Comparison of ENCODE assay signal across 8 cellular contexts in genomic region chr17:41689497-41690299, GRCh38. TPM values are rescaled to one million over a fixed set of nuclear protein-coding genes. Genes with fewer than 3 reads are reported as not detected.
DNase-seq lines count a peak whose midpoint lies in the region; ATAC-seq and TF ChIP-seq lines count a peak whose summit lies in the region.

No MANE protein-coding gene starts in this region.

- peak overlapping the region; percentile 82 for H3K9ac ChIP-seq in neural progenitor cell

- no peaks in the 10 kb centered on the region for H3K9me3 Mint-ChIP-seq in activated CD8-positive, alpha-beta T cell treated with anti-CD3 and anti-CD28 coated beads for 36 hours
- H3K9me3 Mint-ChIP-seq in neural progenitor cell, result no peaks in the 10 kb centered on the region

- H3K4me2 ChIP-seq in neural progenitor cell, result peak overlapping the region; percentile 86

- peak overlapping the region; percentile 91 for H3K4me3 ChIP-seq in neural progenitor cell

- DNase-seq in NCI-H510A treated with DMSO at 0.1 percent for 48 hours (lab: John Stamatoyannopoulos, UW) (peak; percentile 23), NCI-H510A (lab: John Stamatoyannopoulos, UW) (no peak), NCI-H2081 (lab: John Stamatoyannopoulos, UW) (peak; percentile 43 to 62), erythroblast (lab: John Stamatoyannopoulos, UW) (peak; percentile 85 to 91), neural progenitor cell (ENCODE audit: low spot score) (peak; percentile 72)
- DNase-seq in activated CD8-positive, alpha-beta T cell treated with anti-CD3 and anti-CD28 coated beads for 36 hours, result peak; percentile 77

- peaks cover 14% of the 10 kb centered on the region for H3K36me3 ChIP-seq in neural progenitor cell

- H3K36me3 Mint-ChIP-seq in activated CD8-positive, alpha-beta T cell treated with anti-CD3 and anti-CD28 coated beads for 36 hours (ENCODE audit: low read depth), result peaks cover 47% of the 10 kb centered on the region
- H3K36me3 Mint-ChIP-seq in neural progenitor cell, result peaks cover 30% of the 10 kb centered on the region

- H3K4me1 Mint-ChIP-seq in activated CD8-positive, alpha-beta T cell treated with anti-CD3 and anti-CD28 coated beads for 36 hours (ENCODE audit: low read depth), result peaks cover 26% of the 10 kb centered on the region
- H3K4me1 Mint-ChIP-seq in neural progenitor cell, result peaks cover 10% of the 10 kb centered on the region

- peaks cover 29% of the 10 kb centered on the region for H3K79me2 ChIP-seq in neural progenitor cell (ENCODE audit: low read depth)

- TF ChIP-seq CTCF in activated CD8-positive, alpha-beta T cell treated with anti-CD3 and anti-CD28 coated beads for 36 hours (IDR thresholded peaks at IDR 0.05), result peak; percentile 94
- peak; percentile 83 for TF ChIP-seq CTCF in neural progenitor cell (IDR thresholded peaks at IDR 0.05)

- CTCF ChIA-PET in activated CD8-positive, alpha-beta T cell treated with anti-CD3 and anti-CD28 coated beads for 36 hours (lab: Charles Lee), result interaction anchor here (0.8 to 9.4 kb wide), 10 partner anchors 10 to 492 kb away, joined by 3 to 117 read pairs (median 6); partner anchors contain the start of genes DNAJC7 and JUP

- no peak for ATAC-seq in activated CD8-positive, alpha-beta T cell treated with anti-CD3 and anti-CD28 coated beads for 36 hours
- no peak for ATAC-seq in GM19397 (IDR thresholded peaks at IDR 0.05; ENCODE audit: unreplicated experiment)
- no peak for ATAC-seq in HG03432 (IDR thresholded peaks at IDR 0.05; ENCODE audit: unreplicated experiment)

- peaks cover 61% of the 10 kb centered on the region for H3F3A ChIP-seq in neural progenitor cell (ENCODE audit: low read depth)

- peaks cover 14% of the 10 kb centered on the region for H3K4me1 ChIP-seq in neural progenitor cell

- POLR2A ChIA-PET in activated CD8-positive, alpha-beta T cell treated with anti-CD3 and anti-CD28 coated beads for 36 hours (lab: Charles Lee), result interaction anchor here (0.9 to 8.4 kb wide), 24 partner anchors 9 to 1404 kb away, joined by 3 to 182 read pairs (median 5); partner anchors contain the start of genes ACLY and KLHL11

- no peak for TF ChIP-seq POLR2A in erythroblast (IDR thresholded peaks at IDR 0.05; ENCODE audit: low read length)

- H3K27me3 Mint-ChIP-seq in activated CD8-positive, alpha-beta T cell treated with anti-CD3 and anti-CD28 coated beads for 36 hours, result no peaks in the 10 kb centered on the region
- H3K27me3 Mint-ChIP-seq in neural progenitor cell (ENCODE audit: insufficient read depth, low read depth), result no peaks in the 10 kb centered on the region

- peak overlapping the region; percentile 93 for H3K27ac Mint-ChIP-seq in activated CD8-positive, alpha-beta T cell treated with anti-CD3 and anti-CD28 coated beads for 36 hours
- peak overlapping the region; percentile 67 for H3K27ac Mint-ChIP-seq in neural progenitor cell

- H3K27me3 ChIP-seq in neural progenitor cell, result no peaks in the 10 kb centered on the region

- H3K4me3 Mint-ChIP-seq in activated CD8-positive, alpha-beta T cell treated with anti-CD3 and anti-CD28 coated beads for 36 hours, result peak overlapping the region; percentile 97
- H3K4me3 Mint-ChIP-seq in neural progenitor cell, result peak overlapping the region; percentile 91

- intact Hi-C loops in activated CD8-positive, alpha-beta T cell treated with anti-CD3 and anti-CD28 coated beads for 36 hours (cut with micrococcal nuclease), result no loop called here

- no peaks in the 10 kb centered on the region for H3K9me3 ChIP-seq in neural progenitor cell (ENCODE audit: low read depth)

- H3K27ac ChIP-seq in neural progenitor cell, result peak overlapping the region; percentile 86

- H2AFZ ChIP-seq in neural progenitor cell (replicated peaks), result no peak overlapping the region

- H4K20me1 ChIP-seq in neural progenitor cell (ENCODE audit: low read depth), result peaks cover 34% of the 10 kb centered on the region

RNA-seq across cellular contexts. Expression of gene EIF1, which starts 1.0 kb away (rescaled TPM):
- 100 to 1,000 TPM; 924 to 930 TPM for total RNA-seq in activated CD8-positive, alpha-beta T cell treated with anti-CD3 and anti-CD28 coated beads for 36 hours
- total RNA-seq in neural progenitor cell (ENCODE audit: low replicate concordance), result 60.7 and 91.4 TPM in 2 replicates

RNA-seq across cellular contexts. Expression of gene GAST, which starts 22.4 kb away (rescaled TPM):
- not detected for total RNA-seq in activated CD8-positive, alpha-beta T cell treated with anti-CD3 and anti-CD28 coated beads for 36 hours
- not detected in 2 replicates for total RNA-seq in neural progenitor cell (ENCODE audit: low replicate concordance)

RNA-seq across cellular contexts. Expression of gene HAP1, which starts 44.7 kb away (rescaled TPM):
- total RNA-seq in activated CD8-positive, alpha-beta T cell treated with anti-CD3 and anti-CD28 coated beads for 36 hours, result under 1 TPM; 0.07 to 0.09 TPM
- total RNA-seq in neural progenitor cell (ENCODE audit: low replicate concordance), result 0.45 and 1.7 TPM in 2 replicates

Comparison
In these comparisons a context has a peak if more than half of its experiments do, and no peak if none do; other contexts are left out.
1. RNA of gene EIF1, which starts 1.0 kb away (total RNA-seq): 924 to 930 TPM in activated CD8-positive, alpha-beta T cell treated with anti-CD3 and anti-CD28 coated beads for 36 hours; 60.7 to 91.4 TPM in neural progenitor cell; every median in the first group is over 10 times any median in the second.